1 cellular context compared by ENCODE assay signal in the genomic region with DNA sequence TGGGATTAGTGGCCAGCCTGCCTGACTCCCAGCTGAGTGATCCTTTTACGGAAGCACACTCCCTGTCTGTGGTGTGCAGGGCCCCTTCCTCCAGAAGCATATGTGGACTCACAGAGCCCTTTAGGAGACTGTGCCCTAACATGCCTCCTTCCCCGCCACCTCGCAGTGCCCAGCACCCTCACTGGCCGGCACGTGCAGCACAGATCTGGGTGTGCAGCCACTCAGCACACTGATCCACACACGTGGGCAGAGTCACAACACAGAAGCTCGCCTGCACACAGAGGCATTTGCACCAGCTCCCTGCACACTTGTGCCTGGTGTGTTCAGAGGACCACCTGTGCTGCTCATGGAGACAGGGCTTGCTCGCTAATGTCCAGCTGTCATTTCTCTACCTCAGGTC.
TF ChIP-seq lines count a peak whose summit lies in the region.

No MANE protein-coding gene starts in this region.

TF ChIP-seq in HEK293T, 16 proteins besides CTCF, POLR2A, EP300 and RAD21 (continued from another document):
- TF ChIP-seq, protein P1, sequence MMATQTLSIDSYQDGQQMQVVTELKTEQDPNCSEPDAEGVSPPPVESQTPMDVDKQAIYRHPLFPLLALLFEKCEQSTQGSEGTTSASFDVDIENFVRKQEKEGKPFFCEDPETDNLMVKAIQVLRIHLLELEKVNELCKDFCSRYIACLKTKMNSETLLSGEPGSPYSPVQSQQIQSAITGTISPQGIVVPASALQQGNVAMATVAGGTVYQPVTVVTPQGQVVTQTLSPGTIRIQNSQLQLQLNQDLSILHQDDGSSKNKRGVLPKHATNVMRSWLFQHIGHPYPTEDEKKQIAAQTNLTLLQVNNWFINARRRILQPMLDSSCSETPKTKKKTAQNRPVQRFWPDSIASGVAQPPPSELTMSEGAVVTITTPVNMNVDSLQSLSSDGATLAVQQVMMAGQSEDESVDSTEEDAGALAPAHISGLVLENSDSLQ (IDR thresholded peaks at IDR 0.05) = no peak
- TF ChIP-seq HDGF (IDR thresholded peaks at IDR 0.05; ENCODE audit: borderline replicate concordance) (no peak), LEF1 (IDR thresholded peaks at IDR 0.05; ENCODE audit: borderline replicate concordance) (no peak), NFRKB (IDR thresholded peaks at IDR 0.05) (no peak), ELF4 (IDR thresholded peaks at IDR 0.05) (no peak), ZNF384 (IDR thresholded peaks at IDR 0.05) (no peak), CTBP1 (IDR thresholded peaks at IDR 0.05; ENCODE audit: borderline replicate concordance) (no peak), SP1 (IDR thresholded peaks at IDR 0.05) (no peak), FOXA1 (IDR thresholded peaks at IDR 0.05) (no peak), FOXM1 (IDR thresholded peaks at IDR 0.05; ENCODE audit: borderline replicate concordance) (no peak)
TF ChIP-seq in HEK293T: peak in this region for 0.
